In the genomic region with DNA sequence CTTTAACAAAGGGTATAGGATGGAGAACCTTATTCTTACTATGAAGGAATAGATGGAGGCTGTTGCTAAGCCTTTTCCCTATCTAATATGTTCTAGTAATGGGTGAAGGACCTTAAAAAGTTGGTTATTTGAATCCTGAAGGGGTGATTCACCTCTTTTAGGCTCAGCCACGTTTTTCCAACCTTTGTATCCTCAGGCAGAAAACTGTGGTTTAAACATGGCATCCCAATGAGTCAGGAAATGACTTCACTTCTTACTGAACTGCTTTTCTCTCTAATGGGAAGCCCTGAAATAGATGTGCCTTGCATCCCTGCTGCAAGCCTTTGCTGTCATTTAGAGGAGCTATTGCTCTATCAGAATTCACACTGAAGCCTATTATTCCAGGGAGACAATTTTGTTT, we compare ENCODE assay signal across 16 cellular contexts.
DNase-seq lines count a peak whose midpoint lies in the region; ATAC-seq and TF ChIP-seq lines count a peak whose summit lies in the region.
"Had no signal": no experiment of that assay in that cellular context is flagged by ENCODE, and none has a peak within 500 bp of the region (broad histone marks: within the 10 kb centered on the region; RNA-seq: fewer than 3 reads in every experiment).

No MANE protein-coding gene starts in this region.

- peaks cover 4% of the 10 kb centered on the region for H3K9me3 ChIP-seq in adipocyte (ENCODE audit: control insufficient read depth, low read length)
- H3K9me3 ChIP-seq: Caco-2, upper lobe of right lung had no signal

- POLR2A ChIA-PET in WTC11 (lab: Charles Lee), result no interaction called here

- no peak overlapping the region for H3K9ac ChIP-seq in adipocyte (ENCODE audit: low read length)

- no peak overlapping the region for H3K4me3 ChIP-seq in adipocyte (ENCODE audit: low read length)
- H3K4me3 ChIP-seq: upper lobe of right lung had no signal

- H3K27me3 ChIP-seq in adipocyte (replicated peaks; ENCODE audit: control insufficient read depth, insufficient read depth, low read length), result no peaks in the 10 kb centered on the region
- H3K27me3 ChIP-seq: upper lobe of right lung had no signal

- no peaks in the 10 kb centered on the region for H3K36me3 ChIP-seq in adipocyte (ENCODE audit: control insufficient read depth, insufficient read depth, low read length, severe bottlenecking)
- H3K36me3 ChIP-seq: upper lobe of right lung had no signal

- no peak overlapping the region for H3K27ac Mint-ChIP-seq in natural killer cell treated with Interleukin-12 subunit alpha and Interleukin-12 subunit beta and Interleukin-15 and Interleukin-18, amount 100 ng/mL, for 72 hours
- H3K27ac Mint-ChIP-seq in WTC11, result no peak overlapping the region
- H3K27ac Mint-ChIP-seq: activated CD4-positive, alpha-beta memory T cell treated with anti-CD3 and anti-CD28 coated beads for 36 hours; activated naive CD8-positive, alpha-beta T cell treated with anti-CD3 and anti-CD28 coated beads, Interleukin-2, amount 50 U/mL, for 24 hours had no signal

- CTCF ChIA-PET in WTC11 (lab: Charles Lee), result no interaction called here

- peaks cover 0 to 6% of the 10 kb centered on the region in 2 donors for H3K27me3 Mint-ChIP-seq in natural killer cell treated with Interleukin-12 subunit alpha and Interleukin-12 subunit beta and Interleukin-15 and Interleukin-18, amount 100 ng/mL, for 72 hours
- H3K27me3 Mint-ChIP-seq in WTC11 (ENCODE audit: low read depth), result no peaks in the 10 kb centered on the region; the same call in 1 of the 2 replicates
- H3K27me3 Mint-ChIP-seq: activated CD4-positive, alpha-beta memory T cell treated with anti-CD3 and anti-CD28 coated beads for 36 hours; activated naive CD8-positive, alpha-beta T cell treated with anti-CD3 and anti-CD28 coated beads, Interleukin-2, amount 50 U/mL, for 24 hours had no signal

- in situ Hi-C loops in ACHN (cut with HindIII; ENCODE audit: low pct_ligation_motif_present, low pct_unique_long_range_greater_than_20kb, low sequenced_read_pairs), result no loop called here

- no peak for ATAC-seq in natural killer cell treated with Interleukin-12 subunit alpha and Interleukin-12 subunit beta and Interleukin-15 and Interleukin-18, amount 100 ng/mL, for 72 hours
- ATAC-seq in WTC11, result no peak
- ATAC-seq: activated naive CD8-positive, alpha-beta T cell treated with anti-CD3 and anti-CD28 coated beads, Interleukin-2, amount 50 U/mL, for 24 hours; upper lobe of right lung had no signal

- H3K4me3 Mint-ChIP-seq in natural killer cell treated with Interleukin-12 subunit alpha and Interleukin-12 subunit beta and Interleukin-15 and Interleukin-18, amount 100 ng/mL, for 72 hours, result no peak overlapping the region
- H3K4me3 Mint-ChIP-seq in WTC11, result no peak overlapping the region
- H3K4me3 Mint-ChIP-seq: activated CD4-positive, alpha-beta memory T cell treated with anti-CD3 and anti-CD28 coated beads for 36 hours; activated naive CD8-positive, alpha-beta T cell treated with anti-CD3 and anti-CD28 coated beads, Interleukin-2, amount 50 U/mL, for 24 hours had no signal

- H3K36me3 Mint-ChIP-seq in natural killer cell treated with Interleukin-12 subunit alpha and Interleukin-12 subunit beta and Interleukin-15 and Interleukin-18, amount 100 ng/mL, for 72 hours, result no peaks in the 10 kb centered on the region
- no peaks in the 10 kb centered on the region for H3K36me3 Mint-ChIP-seq in WTC11
- H3K36me3 Mint-ChIP-seq: activated CD4-positive, alpha-beta memory T cell treated with anti-CD3 and anti-CD28 coated beads for 36 hours had no signal

- TF ChIP-seq CTCF in WTC11 (IDR thresholded peaks at IDR 0.05), result no peak

- no peaks in the 10 kb centered on the region for H3K4me1 ChIP-seq in adipocyte (ENCODE audit: control insufficient read depth, insufficient read depth, low read length)
- H3K4me1 ChIP-seq: Caco-2, upper lobe of right lung had no signal

- H3K4me1 Mint-ChIP-seq in natural killer cell treated with Interleukin-12 subunit alpha and Interleukin-12 subunit beta and Interleukin-15 and Interleukin-18, amount 100 ng/mL, for 72 hours (ENCODE audit: low read depth in 2 of 2), result no peaks in the 10 kb centered on the region
- no peaks in the 10 kb centered on the region for H3K4me1 Mint-ChIP-seq in WTC11
- H3K4me1 Mint-ChIP-seq: activated naive CD8-positive, alpha-beta T cell treated with anti-CD3 and anti-CD28 coated beads, Interleukin-2, amount 50 U/mL, for 24 hours had no signal

- DNase-seq in ACHN (peak; percentile 24), HT1080 (ENCODE audit: low read depth) (peak; percentile 60), adipocyte (ENCODE audit: low read depth) (peak; percentile 40), islet precursor cell (peak; percentile 75), NCI-H526 treated with DMSO at 0.1 percent for 48 hours (lab: John Stamatoyannopoulos, UW) (no peak), mesenteric fat pad (ENCODE audit: low spot score) (no peak), WTC11 (ENCODE audit: low spot score) (no peak)
- no peak for DNase-seq in natural killer cell treated with Interleukin-12 subunit alpha and Interleukin-12 subunit beta and Interleukin-15 and Interleukin-18, amount 100 ng/mL, for 72 hours (ENCODE audit: low spot score)
- DNase-seq: activated CD4-positive, alpha-beta memory T cell treated with anti-CD3 and anti-CD28 coated beads for 36 hours; activated naive CD8-positive, alpha-beta T cell treated with anti-CD3 and anti-CD28 coated beads, Interleukin-2, amount 50 U/mL, for 24 hours; Caco-2; glutamatergic neuron; KBM-7; NCI-H1105 treated with DMSO at 0.1 percent for 48 hours; NCI-H345; upper lobe of right lung had no signal

- H3K9me3 Mint-ChIP-seq in natural killer cell treated with Interleukin-12 subunit alpha and Interleukin-12 subunit beta and Interleukin-15 and Interleukin-18, amount 100 ng/mL, for 72 hours, result peaks cover 5% of the 10 kb centered on the region
- peaks cover 9% of the 10 kb centered on the region for H3K9me3 Mint-ChIP-seq in WTC11
- H3K9me3 Mint-ChIP-seq: activated CD4-positive, alpha-beta memory T cell treated with anti-CD3 and anti-CD28 coated beads for 36 hours; activated naive CD8-positive, alpha-beta T cell treated with anti-CD3 and anti-CD28 coated beads, Interleukin-2, amount 50 U/mL, for 24 hours had no signal

TF ChIP-seq in WTC11, 78 proteins besides CTCF, POLR2A, EP300 and RAD21 (continues in another document):
- TF ChIP-seq, protein P1, sequence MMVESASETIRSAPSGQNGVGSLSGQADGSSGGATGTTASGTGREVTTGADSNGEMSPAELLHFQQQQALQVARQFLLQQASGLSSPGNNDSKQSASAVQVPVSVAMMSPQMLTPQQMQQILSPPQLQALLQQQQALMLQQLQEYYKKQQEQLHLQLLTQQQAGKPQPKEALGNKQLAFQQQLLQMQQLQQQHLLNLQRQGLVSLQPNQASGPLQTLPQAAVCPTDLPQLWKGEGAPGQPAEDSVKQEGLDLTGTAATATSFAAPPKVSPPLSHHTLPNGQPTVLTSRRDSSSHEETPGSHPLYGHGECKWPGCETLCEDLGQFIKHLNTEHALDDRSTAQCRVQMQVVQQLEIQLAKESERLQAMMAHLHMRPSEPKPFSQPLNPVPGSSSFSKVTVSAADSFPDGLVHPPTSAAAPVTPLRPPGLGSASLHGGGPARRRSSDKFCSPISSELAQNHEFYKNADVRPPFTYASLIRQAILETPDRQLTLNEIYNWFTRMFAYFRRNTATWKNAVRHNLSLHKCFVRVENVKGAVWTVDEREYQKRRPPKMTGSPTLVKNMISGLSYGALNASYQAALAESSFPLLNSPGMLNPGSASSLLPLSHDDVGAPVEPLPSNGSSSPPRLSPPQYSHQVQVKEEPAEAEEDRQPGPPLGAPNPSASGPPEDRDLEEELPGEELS (CRISPR knock-in tag; IDR thresholded peaks at IDR 0.05), result no peak
- TF ChIP-seq ZNF416 (CRISPR knock-in tag; IDR thresholded peaks at IDR 0.05), result no peak
- no peak for TF ChIP-seq NR3C1 (CRISPR knock-in tag; conservative IDR thresholded peaks at IDR 0.05; ENCODE audit: low read depth)
- TF ChIP-seq, protein P2, sequence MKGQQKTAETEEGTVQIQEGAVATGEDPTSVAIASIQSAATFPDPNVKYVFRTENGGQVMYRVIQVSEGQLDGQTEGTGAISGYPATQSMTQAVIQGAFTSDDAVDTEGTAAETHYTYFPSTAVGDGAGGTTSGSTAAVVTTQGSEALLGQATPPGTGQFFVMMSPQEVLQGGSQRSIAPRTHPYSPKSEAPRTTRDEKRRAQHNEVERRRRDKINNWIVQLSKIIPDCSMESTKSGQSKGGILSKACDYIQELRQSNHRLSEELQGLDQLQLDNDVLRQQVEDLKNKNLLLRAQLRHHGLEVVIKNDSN (CRISPR knock-in tag; IDR thresholded peaks at IDR 0.05), result no peak
- no peak for TF ChIP-seq NFATC4 (CRISPR knock-in tag; IDR thresholded peaks at IDR 0.05)
- TF ChIP-seq, protein P3, sequence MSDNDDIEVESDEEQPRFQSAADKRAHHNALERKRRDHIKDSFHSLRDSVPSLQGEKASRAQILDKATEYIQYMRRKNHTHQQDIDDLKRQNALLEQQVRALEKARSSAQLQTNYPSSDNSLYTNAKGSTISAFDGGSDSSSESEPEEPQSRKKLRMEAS (CRISPR knock-in tag; IDR thresholded peaks at IDR 0.05), result no peak
- TF ChIP-seq NFE2L1 (CRISPR knock-in tag; IDR thresholded peaks at IDR 0.05), result no peak
- TF ChIP-seq, protein P4, sequence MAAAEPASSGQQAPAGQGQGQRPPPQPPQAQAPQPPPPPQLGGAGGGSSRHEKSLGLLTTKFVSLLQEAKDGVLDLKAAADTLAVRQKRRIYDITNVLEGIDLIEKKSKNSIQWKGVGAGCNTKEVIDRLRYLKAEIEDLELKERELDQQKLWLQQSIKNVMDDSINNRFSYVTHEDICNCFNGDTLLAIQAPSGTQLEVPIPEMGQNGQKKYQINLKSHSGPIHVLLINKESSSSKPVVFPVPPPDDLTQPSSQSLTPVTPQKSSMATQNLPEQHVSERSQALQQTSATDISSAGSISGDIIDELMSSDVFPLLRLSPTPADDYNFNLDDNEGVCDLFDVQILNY (CRISPR knock-in tag; IDR thresholded peaks at IDR 0.05), result no peak

Comparison
In these comparisons a context has a peak if more than half of its experiments do, and no peak if none do; other contexts are left out.
1. DNase-seq: peak in ACHN (single experiment), HT1080 (single experiment), adipocyte (single experiment) and islet precursor cell (single experiment); none in NCI-H526 treated with DMSO at 0.1 percent for 48 hours (single experiment), natural killer cell treated with Interleukin-12 subunit alpha and Interleukin-12 subunit beta and Interleukin-15 and Interleukin-18, amount 100 ng/mL, for 72 hours (single experiment), mesenteric fat pad (single experiment) and WTC11 (single experiment).